Comparison of ENCODE assay signal across 16 cellular contexts in the genomic region with DNA sequence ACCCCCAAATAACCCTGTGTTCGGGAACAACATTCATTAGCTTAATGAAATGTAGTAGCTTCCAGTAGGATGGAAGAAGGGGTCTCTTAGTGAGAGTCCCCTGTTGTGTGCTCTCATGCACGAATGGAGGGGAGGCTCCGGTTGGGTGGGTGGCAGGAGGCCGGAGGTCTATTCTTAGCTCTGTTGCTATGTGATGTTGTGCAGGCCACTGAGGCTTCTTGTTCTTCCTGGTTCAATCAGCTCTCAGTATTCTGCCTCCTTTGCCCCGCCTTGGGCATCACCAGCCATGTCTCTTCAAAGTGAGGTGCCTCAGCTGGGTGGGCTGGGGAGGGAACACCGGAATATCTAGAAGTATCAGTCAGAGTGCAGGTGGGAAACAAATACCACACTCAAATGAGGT. TPM values are rescaled to one million over a fixed set of nuclear protein-coding genes. Genes with fewer than 3 reads are reported as not detected.
A peak's percentile ranks its signal among the peaks of the same experiment; 100 is the strongest.
DNase-seq lines count a peak whose midpoint lies in the region; ATAC-seq and TF ChIP-seq lines count a peak whose summit lies in the region.
"Had no signal": no experiment of that assay in that cellular context is flagged by ENCODE, and none has a peak within 500 bp of the region (broad histone marks: within the 10 kb centered on the region; RNA-seq: fewer than 3 reads in every experiment).

No MANE protein-coding gene starts in this region.

- TF ChIP-seq CTCF in heart left ventricle (IDR thresholded peaks at IDR 0.05), result no peak

- peaks cover 0 to 39% (median 0%) of the 10 kb centered on the region in 9 donors for H3K27me3 ChIP-seq in heart left ventricle

- ATAC-seq in heart left ventricle (peak; percentile 54 to 74 (median 57)), HG02759 (IDR thresholded peaks at IDR 0.05; ENCODE audit: unreplicated experiment) (no peak)
- ATAC-seq: A549 had no signal

- H3K4me3 ChIP-seq in heart left ventricle, result peak overlapping the region in 6 of 12 donors; percentile 18 to 39 (median 28)
- H3K4me3 ChIP-seq: A549 had no signal

- H3K9me3 ChIP-seq in heart left ventricle, result no peaks in the 10 kb centered on the region
- H3K9me3 ChIP-seq: A549 had no signal

- DNase-seq in heart left ventricle (peak in 1 of 5 donors; percentile 29), cardiac septum (ENCODE audit: low spot score) (no peak), NCI-H69 (lab: John Stamatoyannopoulos, UW) (peak; percentile 61), inferior parietal cortex (ENCODE audit: extremely low spot score) (peak; percentile 29), middle frontal gyrus (ENCODE audit: extremely low spot score, low spot score) (no peak)
- DNase-seq: H9, NCI-H1436, NCI-H2029 treated with DMSO at 0.1 percent for 48 hours, NCI-H2171 treated with DMSO at 0.1 percent for 48 hours, NCI-H510A had no signal

- no peak for TF ChIP-seq POLR2A in heart left ventricle (IDR thresholded peaks at IDR 0.05)

- H3K36me3 ChIP-seq in heart left ventricle, result no peaks in the 10 kb centered on the region

- H3K27ac ChIP-seq in heart left ventricle (peak overlapping the region in 4 of 12 donors; percentile 9 to 60 (median 46)), temporal lobe (ENCODE audit: low read depth, low read length) (peak overlapping the region; percentile 33)
- H3K27ac ChIP-seq: A549, C4-2B, KMS-11 had no signal

- 53 to 74% (median 57%) methylated on average over 6 of the region's 6 CpGs for WGBS in heart left ventricle, 4 donors

- H3K4me1 ChIP-seq in heart left ventricle, result peaks cover 0 to 8% (median 0%) of the 10 kb centered on the region in 12 donors
- H3K4me1 ChIP-seq: A549 had no signal

- intact Hi-C loops in heart left ventricle (cut with DNase I) (no loop called here), cardiac septum (cut with DNase I) (no loop called here)

RNA-seq across cellular contexts. Expression of gene KCNA1, which starts 50.8 kb away (rescaled TPM):
- under 1 TPM in 2 of 9 donors, not detected in 7; 0.04 to 0.34 TPM for total RNA-seq in heart left ventricle
- not detected for polyA plus RNA-seq in heart left ventricle
- 0.13 TPM for total RNA-seq in cardiac septum
- 2.7 TPM for total RNA-seq in temporal lobe
- total RNA-seq: M059J had no signal
- polyA plus RNA-seq: A549 had no signal

Comparison
In these comparisons a context has a peak if more than half of its experiments do, and no peak if none do; other contexts are left out.
1. DNase-seq: peak in NCI-H69 (single experiment) and inferior parietal cortex (single experiment); none in cardiac septum (single experiment) and middle frontal gyrus (single experiment).